In the genomic region with DNA sequence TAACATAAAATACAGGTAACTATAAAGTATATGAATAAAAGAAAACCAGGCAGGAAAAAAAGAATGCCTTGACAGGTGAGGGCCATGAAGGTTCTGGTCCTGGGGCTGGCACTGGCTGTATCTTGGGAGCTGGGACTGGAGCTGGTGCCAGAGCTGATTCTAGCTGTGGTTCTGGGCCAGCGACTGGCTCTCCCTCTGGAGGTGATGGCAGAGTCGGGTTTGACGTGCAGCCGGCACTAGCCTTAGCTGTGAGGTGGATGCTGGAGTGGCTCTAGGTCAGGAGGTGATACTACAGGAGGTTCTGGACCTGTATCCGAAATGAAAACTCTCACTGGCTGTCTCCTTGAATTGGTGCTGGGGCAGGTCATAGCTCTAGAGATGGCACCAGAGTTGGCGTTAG, we compare ENCODE assay signal across 25 cellular contexts. TPM values are rescaled to one million over a fixed set of nuclear protein-coding genes. Genes with fewer than 3 reads are reported as not detected.
"Had no signal": no experiment of that assay in that cellular context is flagged by ENCODE, and none has a peak within 500 bp of the region (broad histone marks: within the 10 kb centered on the region; RNA-seq: fewer than 3 reads in every experiment).

No MANE protein-coding gene starts in this region.

- H3K4me3 ChIP-seq: ascending aorta, breast epithelium, cardiac muscle cell, colonic mucosa, esophagus squamous epithelium, gastroesophageal sphincter had no signal

- DNase-seq: activated gamma-delta T cell, cerebellar nuclear complex, esophagus squamous epithelium had no signal

- H3K27me3 ChIP-seq: ascending aorta, breast epithelium, colonic mucosa had no signal

- H3K4me3 Mint-ChIP-seq: activated CD4-positive, alpha-beta memory T cell treated with anti-CD3 and anti-CD28 coated beads for 36 hours; activated CD4-positive, alpha-beta T cell treated with anti-CD3 and anti-CD28 coated beads for 36 hours; activated CD4-positive, alpha-beta T cell treated with anti-CD3 and anti-CD28 coated beads, Interleukin-2, amount 10 ng/mL, durations not matched to agents 24 days and 14 days; activated naive CD4-positive, alpha-beta T cell treated with anti-CD3 and anti-CD28 coated beads, Interleukin-2, amount 10 ng/mL, durations not matched to agents 7 days and 5 days; activated naive CD8-positive, alpha-beta T cell treated with anti-CD3 and anti-CD28 coated beads, Interleukin-2, amount 10 ng/mL, durations not matched to agents 7 days and 5 days; activated T-cell treated with anti-CD3 and anti-CD28 coated beads, Interleukin-2, amount 50 U/mL, for 24 hours; activated T-cell treated with anti-CD3 and anti-CD28 coated beads, Interleukin-2, amount 50 U/mL, for 72 hours; T-helper 17 cell had no signal

- FAIRE-seq: endometrium had no signal

- H3K36me3 ChIP-seq: ascending aorta, breast epithelium, cardiac muscle cell, colonic mucosa, esophagus squamous epithelium, gastroesophageal sphincter had no signal

- H3K36me3 Mint-ChIP-seq: activated CD4-positive, alpha-beta memory T cell treated with anti-CD3 and anti-CD28 coated beads for 36 hours; activated naive CD4-positive, alpha-beta T cell treated with anti-CD3 and anti-CD28 coated beads, Interleukin-2, amount 10 ng/mL, durations not matched to agents 7 days and 5 days; activated naive CD4-positive, alpha-beta T cell treated with anti-CD3 and anti-CD28 coated beads, Interleukin-2, amount 50 U/mL, for 72 hours; activated naive CD8-positive, alpha-beta T cell treated with anti-CD3 and anti-CD28 coated beads, Interleukin-2, amount 10 ng/mL, durations not matched to agents 7 days and 5 days; brain had no signal

- H3K27ac ChIP-seq: ascending aorta, breast epithelium, cardiac muscle cell, colonic mucosa, epithelial cell of prostate, esophagus squamous epithelium, gastroesophageal sphincter had no signal

- H3K9me3 ChIP-seq: ascending aorta, breast epithelium, colonic mucosa, esophagus squamous epithelium, gastroesophageal sphincter had no signal

- H3K27ac Mint-ChIP-seq: activated CD4-positive, alpha-beta memory T cell treated with anti-CD3 and anti-CD28 coated beads for 36 hours; activated CD4-positive, alpha-beta T cell treated with anti-CD3 and anti-CD28 coated beads for 36 hours; activated CD4-positive, alpha-beta T cell treated with anti-CD3 and anti-CD28 coated beads, Interleukin-2, amount 10 ng/mL, durations not matched to agents 24 days and 14 days; activated naive CD4-positive, alpha-beta T cell treated with anti-CD3 and anti-CD28 coated beads, Interleukin-2, amount 10 ng/mL, durations not matched to agents 7 days and 5 days; activated naive CD8-positive, alpha-beta T cell treated with anti-CD3 and anti-CD28 coated beads, Interleukin-2, amount 10 ng/mL, durations not matched to agents 7 days and 5 days; activated T-cell treated with anti-CD3 and anti-CD28 coated beads, Interleukin-2, amount 50 U/mL, for 24 hours; activated T-cell treated with anti-CD3 and anti-CD28 coated beads, Interleukin-2, amount 50 U/mL, for 72 hours; brain had no signal

- H3K9me3 Mint-ChIP-seq: activated CD4-positive, alpha-beta memory T cell treated with anti-CD3 and anti-CD28 coated beads for 36 hours; activated CD4-positive, alpha-beta T cell treated with anti-CD3 and anti-CD28 coated beads, Interleukin-2, amount 10 ng/mL, durations not matched to agents 24 days and 14 days; activated naive CD4-positive, alpha-beta T cell treated with anti-CD3 and anti-CD28 coated beads, Interleukin-2, amount 10 ng/mL, durations not matched to agents 7 days and 5 days; activated naive CD4-positive, alpha-beta T cell treated with anti-CD3 and anti-CD28 coated beads, Interleukin-2, amount 50 U/mL, for 72 hours; activated naive CD8-positive, alpha-beta T cell treated with anti-CD3 and anti-CD28 coated beads, Interleukin-2, amount 10 ng/mL, durations not matched to agents 7 days and 5 days; activated T-cell treated with anti-CD3 and anti-CD28 coated beads, Interleukin-2, amount 50 U/mL, for 24 hours; activated T-cell treated with anti-CD3 and anti-CD28 coated beads, Interleukin-2, amount 50 U/mL, for 72 hours; brain had no signal

- H3K4me1 ChIP-seq: ascending aorta, breast epithelium, colonic mucosa had no signal

RNA-seq across cellular contexts. Expression of a gene that starts 22.3 kb away (rescaled TPM):
- total RNA-seq: activated CD4-positive, alpha-beta memory T cell treated with anti-CD3 and anti-CD28 coated beads for 36 hours; activated CD4-positive, alpha-beta T cell treated with anti-CD3 and anti-CD28 coated beads for 36 hours; activated CD4-positive, alpha-beta T cell treated with anti-CD3 and anti-CD28 coated beads, Interleukin-2, amount 10 ng/mL, durations not matched to agents 24 days and 14 days; activated naive CD4-positive, alpha-beta T cell treated with anti-CD3 and anti-CD28 coated beads, Interleukin-2, amount 50 U/mL, for 72 hours; activated naive CD8-positive, alpha-beta T cell treated with anti-CD3 and anti-CD28 coated beads, Interleukin-2, amount 10 ng/mL, durations not matched to agents 7 days and 5 days; activated T-cell treated with anti-CD3 and anti-CD28 coated beads, Interleukin-2, amount 50 U/mL, for 72 hours; ascending aorta; cardiac muscle cell; colonic mucosa; dermis microvascular lymphatic vessel endothelial cell; endothelial cell of umbilical vein; esophagus squamous epithelium; fibroblast of lung; fibroblast of villous mesenchyme; gastroesophageal sphincter; T-helper 17 cell had no signal
- polyA plus RNA-seq: endothelial cell of umbilical vein, esophagus, fibroblast of lung had no signal
